In genomic region chrX:17453791-17454190, GRCh38 we compare ENCODE assay signal across 10 cellular contexts.
"Had no signal": no experiment of that assay in that cellular context is flagged by ENCODE, and none has a peak within 500 bp of the region (broad histone marks: within the 10 kb centered on the region; RNA-seq: fewer than 3 reads in every experiment).

No MANE protein-coding gene starts in this region.

- H3K36me3 ChIP-seq: HAP-1 had no signal

- H3K27ac ChIP-seq: GM23248, HL-60 had no signal

- H2AFZ ChIP-seq: GM23248 had no signal

- H3K9me3 Mint-ChIP-seq: HFFc6 had no signal

- H3K4me3 Mint-ChIP-seq: HFFc6, IgD-negative memory B cell had no signal

- H3K9me3 ChIP-seq: HAP-1 had no signal

- H3K4me3 ChIP-seq: GM23248, HAP-1 had no signal

- H3K4me1 Mint-ChIP-seq: IgD-negative memory B cell had no signal

- DNase-seq: GM23248, GOT3, H7, HFFc6, KBM-7 had no signal

- H3K9ac ChIP-seq: GM23248 had no signal

- H3K4me1 ChIP-seq: HAP-1 had no signal

- H3K27ac Mint-ChIP-seq: HFFc6, IgD-negative memory B cell had no signal

- H3K36me3 Mint-ChIP-seq: IgD-negative memory B cell had no signal

- ATAC-seq: HCT116, HepG2 had no signal
